1 cellular context compared by ENCODE assay signal in genomic region chr18:35481960-35482366, GRCh38.
TF ChIP-seq lines count a peak whose summit lies in the region.

No MANE protein-coding gene starts in this region.

TF ChIP-seq in WTC11, 78 proteins besides CTCF, POLR2A, EP300 and RAD21 (continued from another document):
- no peak for TF ChIP-seq ZNF425 (CRISPR knock-in tag; conservative IDR thresholded peaks at IDR 0.05)
- no peak for TF ChIP-seq NFE2L1 (CRISPR knock-in tag; IDR thresholded peaks at IDR 0.05)
